Comparison of ENCODE assay signal across 1 cellular context in the genomic region with DNA sequence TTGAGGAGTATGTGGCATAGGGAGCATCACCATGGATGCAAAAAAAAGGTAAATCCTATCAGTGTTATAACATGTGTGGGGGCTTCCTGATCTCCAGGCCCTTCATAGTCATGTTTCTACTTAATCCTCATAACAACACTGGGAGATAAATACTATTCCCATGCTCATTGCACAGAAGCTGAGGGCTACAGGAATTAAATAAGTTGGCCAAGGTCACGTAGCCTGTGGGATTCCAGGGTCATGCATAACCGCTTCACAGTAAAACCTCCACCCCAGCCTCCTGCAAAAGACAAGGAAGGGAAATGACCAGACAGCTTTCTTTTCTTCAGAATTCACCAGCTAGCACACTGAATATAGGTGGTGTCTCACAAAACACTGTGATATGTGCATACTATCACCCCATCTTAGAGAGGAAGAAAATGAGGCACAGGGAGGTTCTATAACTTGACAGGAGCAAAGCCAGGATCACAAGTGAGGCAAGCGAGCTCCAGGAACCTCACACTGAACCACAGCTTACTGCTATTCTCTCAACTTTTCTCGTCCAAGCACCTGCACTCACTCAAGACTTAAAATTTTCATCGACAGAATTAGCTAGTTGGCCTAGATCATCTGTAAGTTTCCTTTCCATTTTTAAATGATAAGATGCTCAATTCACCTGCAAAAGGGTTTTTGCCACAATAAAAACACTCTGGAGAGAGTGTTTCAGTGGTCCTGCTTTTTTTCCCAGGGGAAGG.
TF ChIP-seq lines count a peak whose summit lies in the region.

No MANE protein-coding gene starts in this region.

TF ChIP-seq in SK-N-SH, 30 proteins besides CTCF, POLR2A, EP300 and RAD21 (continued from another document):
- TF ChIP-seq MAX (IDR thresholded peaks at IDR 0.05; ENCODE audit: low read depth) (no peak), SIN3A (IDR thresholded peaks at IDR 0.05; ENCODE audit: borderline replicate concordance, low read depth, low read length) (no peak), JUND (IDR thresholded peaks at IDR 0.05) (no peak)
